15 cellular contexts compared by ENCODE assay signal in the genomic region with DNA sequence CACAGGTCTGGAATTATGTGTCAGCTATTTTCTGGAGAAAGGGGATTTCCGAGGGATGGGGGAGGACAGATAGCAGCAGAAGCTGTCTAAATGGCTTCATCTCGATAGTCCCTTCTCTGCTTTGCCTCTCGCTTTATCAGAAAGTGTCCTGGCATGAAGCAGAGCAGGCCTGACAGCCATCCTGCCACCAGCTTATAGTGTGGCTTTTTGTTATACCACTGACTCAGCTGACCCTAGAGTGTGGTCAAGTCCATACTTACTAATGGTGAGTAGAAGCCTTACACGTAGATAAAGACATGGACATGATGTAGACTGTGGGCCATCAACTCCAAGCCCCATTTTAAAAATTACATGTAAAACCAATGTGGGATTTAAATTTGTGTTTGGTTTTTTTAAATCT.
"Had no signal": no experiment of that assay in that cellular context is flagged by ENCODE, and none has a peak within 500 bp of the region (broad histone marks: within the 10 kb centered on the region; RNA-seq: fewer than 3 reads in every experiment).

No MANE protein-coding gene starts in this region.

- H2AFZ ChIP-seq: hepatocyte had no signal

- DNase-seq: activated CD8-positive, alpha-beta memory T cell treated with anti-CD3 and anti-CD28 coated beads, Interleukin-2, amount 50 U/mL, for 4 hours; activated CD8-positive, alpha-beta T cell treated with anti-CD3 and anti-CD28 coated beads, Interleukin-2, amount 10 ng/mL, durations not matched to agents 7 days and 5 days; activated naive CD4-positive, alpha-beta T cell treated with anti-CD3 and anti-CD28 coated beads for 36 hours; dorsolateral prefrontal cortex; islet precursor cell; left lung; mucosa of descending colon; naive thymus-derived CD4-positive, alpha-beta T cell; pancreas; stomach; testis; upper lobe of left lung had no signal

- H3K4me3 ChIP-seq: cardiac muscle cell, dorsolateral prefrontal cortex, hepatocyte, left lung, mucosa of descending colon, stomach, testis, upper lobe of left lung had no signal

- H3K4me2 ChIP-seq: hepatocyte had no signal

- H3K27me3 ChIP-seq: cardiac muscle cell, dorsolateral prefrontal cortex, hepatocyte, left lung, pancreas, stomach, testis, upper lobe of left lung had no signal

- H3K9me3 ChIP-seq: left lung, mucosa of descending colon, pancreas, stomach, testis, upper lobe of left lung had no signal

- H3K27ac ChIP-seq: cardiac muscle cell, dorsolateral prefrontal cortex, hepatocyte, left lung, pancreas, stomach, testis, VCaP had no signal

- H3K79me2 ChIP-seq: hepatocyte had no signal

- H3K4me1 ChIP-seq: left lung, stomach had no signal
